In the genomic region with DNA sequence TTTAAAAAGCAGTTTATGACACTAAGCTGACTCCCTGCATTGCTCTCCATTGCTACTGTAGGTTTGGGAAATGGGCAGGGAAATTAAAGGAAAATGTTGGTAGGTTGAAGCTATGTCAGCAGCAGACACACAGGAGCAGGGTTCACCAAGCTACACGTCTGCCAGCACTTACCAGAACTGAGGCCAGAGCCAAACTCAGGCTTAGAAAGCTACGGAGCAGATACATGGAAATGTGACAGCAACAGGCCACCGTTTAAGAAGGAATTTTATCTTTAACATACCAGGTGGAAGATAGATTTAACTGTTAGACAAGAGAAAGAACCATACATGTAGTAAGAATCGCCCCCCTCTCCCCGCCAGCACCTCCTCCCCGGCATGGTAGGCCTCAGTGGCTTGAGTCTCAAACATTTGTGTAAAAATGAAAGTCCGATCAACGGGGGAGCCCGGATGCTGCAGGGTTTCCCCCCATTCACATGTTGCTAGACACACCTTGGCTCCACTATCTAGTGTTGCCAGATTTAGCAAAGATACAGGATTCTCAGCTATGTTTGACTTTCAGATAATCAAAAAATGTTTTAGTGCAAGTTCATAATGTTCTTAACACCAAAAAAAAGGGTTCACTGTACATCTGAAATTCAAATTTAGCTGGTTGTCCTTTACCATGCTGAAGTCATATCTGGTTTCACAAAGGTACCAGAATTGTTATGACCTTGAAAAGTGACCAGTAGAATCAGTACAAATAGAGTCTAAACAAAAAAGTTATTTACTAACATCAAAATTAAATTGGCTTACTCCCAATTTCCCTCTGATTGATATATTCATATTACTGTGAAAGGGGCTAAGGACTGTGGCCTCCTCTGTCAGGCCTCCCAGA, we compare ENCODE assay signal across 1 cellular context.
TF ChIP-seq lines count a peak whose summit lies in the region.

No MANE protein-coding gene starts in this region.

TF ChIP-seq in WTC11, 78 proteins besides CTCF, POLR2A, EP300 and RAD21 (continued from another document):
- TF ChIP-seq, protein P1, sequence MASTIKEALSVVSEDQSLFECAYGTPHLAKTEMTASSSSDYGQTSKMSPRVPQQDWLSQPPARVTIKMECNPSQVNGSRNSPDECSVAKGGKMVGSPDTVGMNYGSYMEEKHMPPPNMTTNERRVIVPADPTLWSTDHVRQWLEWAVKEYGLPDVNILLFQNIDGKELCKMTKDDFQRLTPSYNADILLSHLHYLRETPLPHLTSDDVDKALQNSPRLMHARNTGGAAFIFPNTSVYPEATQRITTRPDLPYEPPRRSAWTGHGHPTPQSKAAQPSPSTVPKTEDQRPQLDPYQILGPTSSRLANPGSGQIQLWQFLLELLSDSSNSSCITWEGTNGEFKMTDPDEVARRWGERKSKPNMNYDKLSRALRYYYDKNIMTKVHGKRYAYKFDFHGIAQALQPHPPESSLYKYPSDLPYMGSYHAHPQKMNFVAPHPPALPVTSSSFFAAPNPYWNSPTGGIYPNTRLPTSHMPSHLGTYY (CRISPR knock-in tag; IDR thresholded peaks at IDR 0.05) = no peak
- TF ChIP-seq ZNF423 (CRISPR knock-in tag; IDR thresholded peaks at IDR 0.05) (no peak), KAT7 (CRISPR knock-in tag; IDR thresholded peaks at IDR 0.05; ENCODE audit: borderline replicate concordance) (no peak)
- TF ChIP-seq, protein P2, sequence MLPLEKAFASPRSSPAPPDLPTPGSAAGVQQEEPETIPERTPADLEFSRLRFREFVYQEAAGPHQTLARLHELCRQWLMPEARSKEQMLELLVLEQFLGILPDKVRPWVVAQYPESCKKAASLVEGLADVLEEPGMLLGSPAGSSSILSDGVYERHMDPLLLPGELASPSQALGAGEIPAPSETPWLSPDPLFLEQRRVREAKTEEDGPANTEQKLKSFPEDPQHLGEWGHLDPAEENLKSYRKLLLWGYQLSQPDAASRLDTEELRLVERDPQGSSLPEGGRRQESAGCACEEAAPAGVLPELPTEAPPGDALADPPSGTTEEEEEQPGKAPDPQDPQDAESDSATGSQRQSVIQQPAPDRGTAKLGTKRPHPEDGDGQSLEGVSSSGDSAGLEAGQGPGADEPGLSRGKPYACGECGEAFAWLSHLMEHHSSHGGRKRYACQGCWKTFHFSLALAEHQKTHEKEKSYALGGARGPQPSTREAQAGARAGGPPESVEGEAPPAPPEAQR (CRISPR knock-in tag; IDR thresholded peaks at IDR 0.05) = no peak
TF ChIP-seq in WTC11: peak in this region for 0.
